23 cellular contexts compared by ENCODE assay signal in genomic region chr16:70659546-70659945, GRCh38.
"Had no signal": no experiment of that assay in that cellular context is flagged by ENCODE, and none has a peak within 500 bp of the region (broad histone marks: within the 10 kb centered on the region; RNA-seq: fewer than 3 reads in every experiment).

No MANE protein-coding gene starts in this region.

- ATAC-seq: activated naive CD8-positive, alpha-beta T cell treated with anti-CD3 and anti-CD28 coated beads, Interleukin-2, amount 50 U/mL, for 24 hours; stimulated activated naive CD8-positive, alpha-beta T cell treated with anti-CD3 and anti-CD28 coated beads, Interleukin-15, Interleukin-2, amounts not matched to agents 100 U/mL and 50 U/mL, for 24 hours had no signal

- H3K36me3 ChIP-seq: uterus had no signal

- H3K4me1 Mint-ChIP-seq: activated naive CD8-positive, alpha-beta T cell treated with anti-CD3 and anti-CD28 coated beads, Interleukin-2, amount 50 U/mL, for 24 hours had no signal

- H3K27ac Mint-ChIP-seq: activated naive CD4-positive, alpha-beta T cell treated with anti-CD3 and anti-CD28 coated beads, Interleukin-2, amount 10 ng/mL, durations not matched to agents 7 days and 5 days; activated naive CD8-positive, alpha-beta T cell treated with anti-CD3 and anti-CD28 coated beads, Interleukin-2, amount 50 U/mL, for 24 hours; nephron had no signal

- H3K27me3 Mint-ChIP-seq: activated naive CD8-positive, alpha-beta T cell treated with anti-CD3 and anti-CD28 coated beads, Interleukin-2, amount 50 U/mL, for 24 hours had no signal

- FAIRE-seq: colon had no signal

- H3K27me3 ChIP-seq: brain microvascular endothelial cell, dorsolateral prefrontal cortex, tibial nerve, uterus had no signal

- H3K4me3 Mint-ChIP-seq: activated naive CD4-positive, alpha-beta T cell treated with anti-CD3 and anti-CD28 coated beads, Interleukin-2, amount 10 ng/mL, durations not matched to agents 7 days and 5 days; activated naive CD8-positive, alpha-beta T cell treated with anti-CD3 and anti-CD28 coated beads, Interleukin-2, amount 50 U/mL, for 24 hours; nephron had no signal

- H3K9me3 Mint-ChIP-seq: activated naive CD4-positive, alpha-beta T cell treated with anti-CD3 and anti-CD28 coated beads, Interleukin-2, amount 10 ng/mL, durations not matched to agents 7 days and 5 days; activated naive CD8-positive, alpha-beta T cell treated with anti-CD3 and anti-CD28 coated beads, Interleukin-2, amount 50 U/mL, for 24 hours; nephron had no signal

- H3K4me3 ChIP-seq: dorsolateral prefrontal cortex, lung, tibial nerve, uterus had no signal

- DNase-seq: activated CD4-positive, alpha-beta T cell treated with anti-CD3 and anti-CD28 coated beads, Interleukin-2, amount 50 U/mL, for 1 hour; activated CD4-positive, CD25-positive, alpha-beta regulatory T cell treated with anti-CD3 and anti-CD28 coated beads, Interleukin-2, amount 50 U/mL, for 72 hours; activated CD8-positive, alpha-beta memory T cell treated with anti-CD3 and anti-CD28 coated beads, Interleukin-2, amount 50 U/mL, for 4 hours; activated effector memory CD4-positive, alpha-beta T cell treated with Interleukin-2 at 50 U/mL for 16 hours; activated naive CD4-positive, alpha-beta T cell treated with anti-CD3 and anti-CD28 coated beads, Interleukin-2, amount 10 ng/mL, durations not matched to agents 7 days and 5 days; activated naive CD8-positive, alpha-beta T cell treated with anti-CD3 and anti-CD28 coated beads, Interleukin-2, amount 50 U/mL, for 24 hours; activated T-cell treated with anti-CD3 and anti-CD28 coated beads, Interleukin-2, amount 50 U/mL, for 48 hours; anterior cingulate cortex; brain microvascular endothelial cell; central memory CD4-positive, alpha-beta T cell; foreskin melanocyte; hypothalamus; islet precursor cell; midbrain; retina; stimulated activated naive CD8-positive, alpha-beta T cell treated with anti-CD3 and anti-CD28 coated beads, Interleukin-15, Interleukin-2, amounts not matched to agents 100 U/mL and 50 U/mL, for 24 hours; uterus had no signal

- H3K27ac ChIP-seq: brain microvascular endothelial cell, uterus, VCaP had no signal

- H3K9me3 ChIP-seq: tibial nerve, uterus had no signal
